In genomic region chr9:19564396-19565061, GRCh38 we compare ENCODE assay signal across 25 cellular contexts.
"Had no signal": no experiment of that assay in that cellular context is flagged by ENCODE, and none has a peak within 500 bp of the region (broad histone marks: within the 10 kb centered on the region; RNA-seq: fewer than 3 reads in every experiment).

No MANE protein-coding gene starts in this region.

- H3K79me2 ChIP-seq: hepatocyte had no signal

- FAIRE-seq: small intestine had no signal

- H3K9me3 ChIP-seq: neutrophil, ovary, sigmoid colon, testis, thyroid gland, transverse colon, upper lobe of left lung, vagina had no signal

- H3K27me3 ChIP-seq: hepatocyte, neural progenitor cell, neutrophil, ovary, sigmoid colon, testis, thyroid gland, transverse colon, upper lobe of left lung, vagina had no signal

- DNase-seq: islet precursor cell; left ventricle myocardium inferior; naive thymus-derived CD8-positive, alpha-beta T cell; occipital lobe; ovary; retina; right cardiac atrium; sigmoid colon; small intestine; stimulated activated CD4-positive, alpha-beta T cell treated with anti-CD3 and anti-CD28 coated beads, Interleukin-1b, Interleukin-23, amount 100 ng/mL, for 48 hours; stimulated activated CD4-positive, alpha-beta T cell treated with anti-CD3 and anti-CD28 coated beads, Interleukin-2, amount 100 ng/mL, for 48 hours; stimulated activated CD4-positive, alpha-beta T cell treated with anti-CD3 and anti-CD28 coated beads, Interleukin-4, amount 100 ng/mL, for 4 hours; stimulated activated CD8-positive, alpha-beta memory T cell treated with anti-CD3 and anti-CD28 coated beads, Interleukin-4, amount 100 ng/mL, for 48 hours; stimulated activated naive CD4-positive, alpha-beta T cell treated with Interleukin-2 at 50 U/mL for 16 hours; stimulated activated naive CD8-positive, alpha-beta T cell treated with anti-CD3 and anti-CD28 coated beads, Interleukin-15, amount 100 ng/mL, for 72 hours; substantia nigra; testis; thyroid gland; transverse colon; upper lobe of left lung had no signal

- H3K9ac ChIP-seq: neural progenitor cell had no signal

- H3K4me1 ChIP-seq: left ventricle myocardium inferior, neural progenitor cell, sigmoid colon, testis, thyroid gland, transverse colon, upper lobe of left lung, vagina had no signal

- H3K27ac ChIP-seq: hepatocyte, left ventricle myocardium inferior, neural progenitor cell, neutrophil, ovary, sigmoid colon, testis, thyroid gland, transverse colon, upper lobe of left lung, vagina had no signal

- H3K36me3 ChIP-seq: left ventricle myocardium inferior, neural progenitor cell, neutrophil, ovary, sigmoid colon, thyroid gland, transverse colon, upper lobe of left lung, vagina had no signal

- H3K4me2 ChIP-seq: hepatocyte, neural progenitor cell had no signal

- H2AFZ ChIP-seq: hepatocyte, neural progenitor cell had no signal

- H3K4me3 ChIP-seq: hepatocyte, left ventricle myocardium inferior, neural progenitor cell, ovary, sigmoid colon, testis, thyroid gland, transverse colon, upper lobe of left lung, vagina had no signal

- ATAC-seq: naive thymus-derived CD8-positive, alpha-beta T cell; right cardiac atrium; stimulated activated memory B cell treated with anti-CD40 and anti-IgM and Interleukin-4, amounts not matched to agents 10 μg/mL and 1 μg/mL and 100 μg/mL, for 72 hours; stimulated activated naive CD8-positive, alpha-beta T cell treated with anti-CD3 and anti-CD28 coated beads, Interleukin-15, amount 100 ng/mL, for 72 hours had no signal
